ENCODE assay signal across 9 cellular contexts in genomic region chrX:119482041-119482440, GRCh38. TPM values are rescaled to one million over a fixed set of nuclear protein-coding genes. Genes with fewer than 3 reads are reported as not detected.
DNase-seq lines count a peak whose midpoint lies in the region; ATAC-seq and TF ChIP-seq lines count a peak whose summit lies in the region.
"Had no signal": no experiment of that assay in that cellular context is flagged by ENCODE, and none has a peak within 500 bp of the region (broad histone marks: within the 10 kb centered on the region; RNA-seq: fewer than 3 reads in every experiment).

No MANE protein-coding gene starts in this region.

- no peaks in the 10 kb centered on the region for H3K27me3 Mint-ChIP-seq in CD8-positive, alpha-beta T cell (ENCODE audit: low read depth)

- no peak for DNase-seq in CD8-positive, alpha-beta T cell
- no peak for DNase-seq in effector memory CD4-positive, alpha-beta T cell
- DNase-seq in osteoblast (ENCODE audit: insufficient read length, low spot score, missing footprints) (no peak), D341Med (ENCODE audit: low spot score) (no peak), SHP77 (lab: John Stamatoyannopoulos, UW) (no peak)
- DNase-seq in activated CD8-positive, alpha-beta memory T cell treated with anti-CD3 and anti-CD28 coated beads, Interleukin-2, amount 50 U/mL, for 4 hours, result no peak

- no peaks in the 10 kb centered on the region for H4K20me1 ChIP-seq in osteoblast (ENCODE audit: insufficient read depth, low read length)

- H3K9me3 Mint-ChIP-seq in CD8-positive, alpha-beta T cell, result no peaks in the 10 kb centered on the region

- no peaks in the 10 kb centered on the region for H3K79me2 ChIP-seq in osteoblast (ENCODE audit: insufficient read depth, low read length)

- no peaks in the 10 kb centered on the region for H3K36me3 ChIP-seq in CD8-positive, alpha-beta T cell (ENCODE audit: insufficient read depth, low read length)
- no peaks in the 10 kb centered on the region for H3K36me3 ChIP-seq in effector memory CD4-positive, alpha-beta T cell (ENCODE audit: control insufficient read depth, insufficient read depth, low read length)
- H3K36me3 ChIP-seq in osteoblast (ENCODE audit: insufficient read depth, low read length), result no peaks in the 10 kb centered on the region
- H3K36me3 ChIP-seq: right lobe of liver had no signal

- intact Hi-C loops in CD8-positive, alpha-beta T cell (cut with DNase I, micrococcal nuclease), result loop anchor here (1.0 to 10.0 kb wide), 2 partner anchors 14 to 133 kb away; partner anchors contain the start of gene SLC25A5 (in 1 of the 2)

- CTCF ChIA-PET in CD8-positive, alpha-beta T cell (lab: Charles Lee), result interaction anchor here (0.6 to 3.0 kb wide), 13 partner anchors 8 to 368 kb away, joined by 3 to 39 read pairs (median 6); partner anchors contain the start of genes SLC25A5 and SOWAHD

- peak overlapping the region; percentile 83 for H3K4me3 Mint-ChIP-seq in CD8-positive, alpha-beta T cell

- H3K27ac ChIP-seq in CD8-positive, alpha-beta T cell (ENCODE audit: low read depth, low read length), result no peak overlapping the region
- H3K27ac ChIP-seq in effector memory CD4-positive, alpha-beta T cell (ENCODE audit: insufficient read depth, low read length, poor library complexity, severe bottlenecking), result no peak overlapping the region
- no peak overlapping the region for H3K27ac ChIP-seq in osteoblast (ENCODE audit: low read depth, low read length)

- peaks cover 5% of the 10 kb centered on the region for H3K4me1 ChIP-seq in CD8-positive, alpha-beta T cell (ENCODE audit: insufficient read depth, low read length)
- no peaks in the 10 kb centered on the region for H3K4me1 ChIP-seq in effector memory CD4-positive, alpha-beta T cell (ENCODE audit: control insufficient read depth, insufficient read depth, low read length, poor library complexity, severe bottlenecking)
- peaks cover 10% of the 10 kb centered on the region for H3K4me1 ChIP-seq in osteoblast (ENCODE audit: insufficient read depth, low read length)

- H3K9me3 ChIP-seq in CD8-positive, alpha-beta T cell (ENCODE audit: low read length), result no peaks in the 10 kb centered on the region
- H3K9me3 ChIP-seq in effector memory CD4-positive, alpha-beta T cell (ENCODE audit: control insufficient read depth, low read length), result no peaks in the 10 kb centered on the region
- no peaks in the 10 kb centered on the region for H3K9me3 ChIP-seq in osteoblast (ENCODE audit: low read depth, low read length)
- H3K9me3 ChIP-seq: right lobe of liver had no signal

- peaks cover 10% of the 10 kb centered on the region for H3K4me1 Mint-ChIP-seq in CD8-positive, alpha-beta T cell (ENCODE audit: low read depth)

- H3K4me3 ChIP-seq in CD8-positive, alpha-beta T cell (ENCODE audit: low read depth, low read length), result peak overlapping the region; percentile 17
- peak overlapping the region; percentile 52 for H3K4me3 ChIP-seq in effector memory CD4-positive, alpha-beta T cell (ENCODE audit: insufficient read depth, low read depth, low read length, poor library complexity, severe bottlenecking)
- H3K4me3 ChIP-seq in osteoblast (ENCODE audit: insufficient read depth, low read length), result peak overlapping the region; percentile 64

- H3K4me2 ChIP-seq in osteoblast (ENCODE audit: insufficient read depth, low read length), result peak overlapping the region; percentile 42

- POLR2A ChIA-PET in CD8-positive, alpha-beta T cell (lab: Charles Lee), result interaction anchor here (0.6 to 1.9 kb wide), 4 partner anchors 10 to 263 kb away, joined by 3 to 8 read pairs (median 4); partner anchors contain the start of gene SLC25A5

- no peak overlapping the region for H3K27ac Mint-ChIP-seq in CD8-positive, alpha-beta T cell

- no peaks in the 10 kb centered on the region for H3K36me3 Mint-ChIP-seq in CD8-positive, alpha-beta T cell

- no peak for ATAC-seq in CD8-positive, alpha-beta T cell
- ATAC-seq in HG03432 (IDR thresholded peaks at IDR 0.05; ENCODE audit: unreplicated experiment) (peak; percentile 12), HG02840 (IDR thresholded peaks at IDR 0.05; ENCODE audit: low FRiP score, unreplicated experiment) (no peak)

- H2AFZ ChIP-seq in osteoblast (ENCODE audit: low read length), result peak overlapping the region; percentile 52

- no peaks in the 10 kb centered on the region for H3K27me3 ChIP-seq in CD8-positive, alpha-beta T cell (ENCODE audit: insufficient read depth, low read length)
- H3K27me3 ChIP-seq in effector memory CD4-positive, alpha-beta T cell (replicated peaks; ENCODE audit: control insufficient read depth, insufficient read depth, low read length, poor library complexity, severe bottlenecking), result no peaks in the 10 kb centered on the region
- no peaks in the 10 kb centered on the region for H3K27me3 ChIP-seq in osteoblast (ENCODE audit: insufficient read depth, low read length)
- H3K27me3 ChIP-seq: right lobe of liver had no signal

- TF ChIP-seq CTCF in CD8-positive, alpha-beta T cell (IDR thresholded peaks at IDR 0.05), result no peak
- TF ChIP-seq CTCF in osteoblast (IDR thresholded peaks at IDR 0.05; ENCODE audit: extremely low read depth, low read depth, low read length), result no peak

RNA-seq across cellular contexts. Expression of gene SLC25A5, which starts 13.8 kb away (rescaled TPM):
- total RNA-seq in CD8-positive, alpha-beta T cell, result 100 to 1,000 TPM; 174 to 182 TPM
- total RNA-seq in osteoblast, result 165 and 174 TPM in 2 replicates
